ENCODE assay signal across 20 cellular contexts in genomic region chr2:233466991-233467603, GRCh38.
DNase-seq lines count a peak whose midpoint lies in the region; ATAC-seq and TF ChIP-seq lines count a peak whose summit lies in the region.
"Had no signal": no experiment of that assay in that cellular context is flagged by ENCODE, and none has a peak within 500 bp of the region (broad histone marks: within the 10 kb centered on the region; RNA-seq: fewer than 3 reads in every experiment).

No MANE protein-coding gene starts in this region.

- no peak for ATAC-seq in stimulated activated naive B cell treated with anti-CD40 and anti-IgM and Interleukin-4, amounts not matched to agents 10 μg/mL and 1 μg/mL and 100 μg/mL, for 72 hours (replicated peaks)
- ATAC-seq in WTC11, result no peak
- ATAC-seq: HCT116, mucosa of descending colon, Panc1 had no signal

- intact Hi-C loops in PC-9 (cut with micrococcal nuclease; ENCODE audit: unreplicated experiment), result no loop called here

- no peak for TF ChIP-seq CTCF in WTC11 (IDR thresholded peaks at IDR 0.05)
- TF ChIP-seq CTCF in PC-9 (conservative IDR thresholded peaks at IDR 0.05), result no peak

- no peak overlapping the region for H3K4me3 Mint-ChIP-seq in stimulated activated naive B cell treated with anti-CD40 and anti-IgM and Interleukin-4, amounts not matched to agents 10 μg/mL and 1 μg/mL and 100 μg/mL, for 72 hours
- no peak overlapping the region for H3K4me3 Mint-ChIP-seq in WTC11
- H3K4me3 Mint-ChIP-seq: activated CD4-positive, alpha-beta T cell treated with anti-CD3 and anti-CD28 coated beads, Interleukin-2, amount 10 ng/mL, durations not matched to agents 24 days and 14 days; CD4-positive, alpha-beta memory T cell had no signal

- POLR2A ChIA-PET in WTC11 (lab: Charles Lee) (no interaction called here), PC-9 (lab: Charles Lee; ENCODE audit: unreplicated experiment) (interaction anchor here (0.6 to 0.7 kb wide), 2 partner anchors 240 to 328 kb away, joined by 3 to 4 read pairs; no protein-coding TSS in a partner anchor)

- no peaks in the 10 kb centered on the region for H3K9me3 Mint-ChIP-seq in stimulated activated naive B cell treated with anti-CD40 and anti-IgM and Interleukin-4, amounts not matched to agents 10 μg/mL and 1 μg/mL and 100 μg/mL, for 72 hours
- no peaks in the 10 kb centered on the region for H3K9me3 Mint-ChIP-seq in WTC11
- H3K9me3 Mint-ChIP-seq: activated CD4-positive, alpha-beta T cell treated with anti-CD3 and anti-CD28 coated beads, Interleukin-2, amount 10 ng/mL, durations not matched to agents 24 days and 14 days had no signal

- no peaks in the 10 kb centered on the region for H3K9me2 ChIP-seq in PC-9 (ENCODE audit: insufficient read depth)

- 0 out of 2 replicates have a peak, but pooled peaks cover 3% of the 10 kb centered on the region for H4K20me1 ChIP-seq in PC-9 (ENCODE audit: insufficient read depth)

- peak overlapping the region; percentile 5 for H3K27ac Mint-ChIP-seq in stimulated activated naive B cell treated with anti-CD40 and anti-IgM and Interleukin-4, amounts not matched to agents 10 μg/mL and 1 μg/mL and 100 μg/mL, for 72 hours
- H3K27ac Mint-ChIP-seq in WTC11, result no peak overlapping the region
- H3K27ac Mint-ChIP-seq: activated CD4-positive, alpha-beta T cell treated with anti-CD3 and anti-CD28 coated beads, Interleukin-2, amount 10 ng/mL, durations not matched to agents 24 days and 14 days had no signal

- H3K9me3 ChIP-seq in PC-9 (ENCODE audit: insufficient read depth, low read depth), result no peaks in the 10 kb centered on the region
- H3K9me3 ChIP-seq: adrenal gland, heart right ventricle, mucosa of descending colon had no signal

- CTCF ChIA-PET in WTC11 (lab: Charles Lee) (interaction anchor here (3.8 kb wide), 1 partner anchor 18 kb away, joined by 14 read pairs; no protein-coding TSS in a partner anchor), PC-9 (lab: Charles Lee) (no interaction called here)

- H3K36me3 Mint-ChIP-seq in stimulated activated naive B cell treated with anti-CD40 and anti-IgM and Interleukin-4, amounts not matched to agents 10 μg/mL and 1 μg/mL and 100 μg/mL, for 72 hours, result peaks cover 73 to 76% of the 10 kb centered on the region in 2 donors
- peaks cover 33% of the 10 kb centered on the region for H3K36me3 Mint-ChIP-seq in WTC11

- peaks cover 22% of the 10 kb centered on the region for H3K36me3 ChIP-seq in PC-9 (ENCODE audit: low read depth)

- DNase-seq in activated effector memory CD4-positive, alpha-beta T cell treated with anti-CD3 and anti-CD28 coated beads, Interleukin-2, amount 50 U/mL, for 16 hours, result peak; percentile 44
- DNase-seq in activated effector memory CD4-positive, alpha-beta T cell treated with Interleukin-2 at 50 U/mL for 16 hours, result no peak
- DNase-seq in caudate nucleus (lab: John Stamatoyannopoulos, UW) (peak in 11 of 61 donors; percentile 6 to 54 (median 21)), midbrain (lab: John Stamatoyannopoulos, UW) (peak; percentile 53), WTC11 (ENCODE audit: low spot score) (no peak), PC-9 (no peak), LoVo (ENCODE audit: low spot score) (no peak)
- no peak for DNase-seq in stimulated activated naive B cell treated with anti-CD40 and anti-IgM and Interleukin-4, amounts not matched to agents 10 μg/mL and 1 μg/mL and 100 μg/mL, for 72 hours
- DNase-seq: activated CD4-positive, alpha-beta T cell treated with anti-CD3 and anti-CD28 coated beads, Interleukin-2, amount 10 ng/mL, durations not matched to agents 24 days and 14 days; CD4-positive, alpha-beta memory T cell; DND-41; effector memory CD4-positive, alpha-beta T cell; heart right ventricle; mucosa of descending colon; NCI-H1092; NCI-H2107 had no signal

- H2AFZ ChIP-seq in PC-9, result no peak overlapping the region

- no peaks in the 10 kb centered on the region for H3F3A ChIP-seq in PC-9 (ENCODE audit: insufficient read depth, low read depth)

- H3K79me2 ChIP-seq in PC-9 (ENCODE audit: low read depth), result no peaks in the 10 kb centered on the region

- H3K4me3 ChIP-seq in PC-9, result no peak overlapping the region
- H3K4me3 ChIP-seq: adrenal gland, heart right ventricle, mucosa of descending colon had no signal

- H3K27ac ChIP-seq in caudate nucleus (ENCODE audit: low read depth, low read length), result peak overlapping the region; percentile 89
- H3K27ac ChIP-seq in PC-9, result no peak overlapping the region
- H3K27ac ChIP-seq: adrenal gland, heart right ventricle, KMS-11 had no signal

- BruUV-seq in PC-9 (replicated peaks; lab: Mats Ljungman, UMichigan), result no TSS peak

- H3K27me3 Mint-ChIP-seq in stimulated activated naive B cell treated with anti-CD40 and anti-IgM and Interleukin-4, amounts not matched to agents 10 μg/mL and 1 μg/mL and 100 μg/mL, for 72 hours, result no peaks in the 10 kb centered on the region
- no peaks in the 10 kb centered on the region for H3K27me3 Mint-ChIP-seq in WTC11 (ENCODE audit: low read depth)
- H3K27me3 Mint-ChIP-seq: activated CD4-positive, alpha-beta T cell treated with anti-CD3 and anti-CD28 coated beads, Interleukin-2, amount 10 ng/mL, durations not matched to agents 24 days and 14 days; CD4-positive, alpha-beta memory T cell had no signal

- peaks cover 0 to 3% of the 10 kb centered on the region in 2 donors for H3K4me1 Mint-ChIP-seq in stimulated activated naive B cell treated with anti-CD40 and anti-IgM and Interleukin-4, amounts not matched to agents 10 μg/mL and 1 μg/mL and 100 μg/mL, for 72 hours
- H3K4me1 Mint-ChIP-seq in WTC11, result no peaks in the 10 kb centered on the region
- H3K4me1 Mint-ChIP-seq: activated CD4-positive, alpha-beta T cell treated with anti-CD3 and anti-CD28 coated beads, Interleukin-2, amount 10 ng/mL, durations not matched to agents 24 days and 14 days; CD4-positive, alpha-beta memory T cell had no signal

- no peaks in the 10 kb centered on the region for H3K27me3 ChIP-seq in PC-9 (ENCODE audit: insufficient read depth, low read depth)
- H3K27me3 ChIP-seq: adrenal gland, heart right ventricle had no signal

- H3K4me1 ChIP-seq in PC-9 (replicated peaks; ENCODE audit: insufficient read depth), result no peaks in the 10 kb centered on the region
- H3K4me1 ChIP-seq: adrenal gland had no signal

- H3K4me2 ChIP-seq in PC-9, result no peak overlapping the region
- H3K4me2 ChIP-seq: KMS-11 had no signal

TF ChIP-seq in WTC11, 78 proteins besides CTCF, POLR2A, EP300 and RAD21:
- TF ChIP-seq TP53 (CRISPR knock-in tag; IDR thresholded peaks at IDR 0.05) (no peak), GABPB1 (CRISPR knock-in tag; IDR thresholded peaks at IDR 0.05) (no peak), USF2 (CRISPR knock-in tag; IDR thresholded peaks at IDR 0.05) (no peak), CDX4 (CRISPR knock-in tag; IDR thresholded peaks at IDR 0.05; ENCODE audit: borderline replicate concordance) (no peak)

Comparison
In these comparisons a context has a peak if more than half of its experiments do, and no peak if none do; other contexts are left out.
1. DNase-seq: peak in activated effector memory CD4-positive, alpha-beta T cell treated with anti-CD3 and anti-CD28 coated beads, Interleukin-2, amount 50 U/mL, for 16 hours (single experiment) and midbrain (single experiment); none in activated effector memory CD4-positive, alpha-beta T cell treated with Interleukin-2 at 50 U/mL for 16 hours (single experiment), stimulated activated naive B cell treated with anti-CD40 and anti-IgM and Interleukin-4, amounts not matched to agents 10 μg/mL and 1 μg/mL and 100 μg/mL, for 72 hours (single experiment), WTC11 (single experiment), PC-9 (0 of 2) and LoVo (single experiment).